ENCODE assay signal across 8 cellular contexts in the genomic region with DNA sequence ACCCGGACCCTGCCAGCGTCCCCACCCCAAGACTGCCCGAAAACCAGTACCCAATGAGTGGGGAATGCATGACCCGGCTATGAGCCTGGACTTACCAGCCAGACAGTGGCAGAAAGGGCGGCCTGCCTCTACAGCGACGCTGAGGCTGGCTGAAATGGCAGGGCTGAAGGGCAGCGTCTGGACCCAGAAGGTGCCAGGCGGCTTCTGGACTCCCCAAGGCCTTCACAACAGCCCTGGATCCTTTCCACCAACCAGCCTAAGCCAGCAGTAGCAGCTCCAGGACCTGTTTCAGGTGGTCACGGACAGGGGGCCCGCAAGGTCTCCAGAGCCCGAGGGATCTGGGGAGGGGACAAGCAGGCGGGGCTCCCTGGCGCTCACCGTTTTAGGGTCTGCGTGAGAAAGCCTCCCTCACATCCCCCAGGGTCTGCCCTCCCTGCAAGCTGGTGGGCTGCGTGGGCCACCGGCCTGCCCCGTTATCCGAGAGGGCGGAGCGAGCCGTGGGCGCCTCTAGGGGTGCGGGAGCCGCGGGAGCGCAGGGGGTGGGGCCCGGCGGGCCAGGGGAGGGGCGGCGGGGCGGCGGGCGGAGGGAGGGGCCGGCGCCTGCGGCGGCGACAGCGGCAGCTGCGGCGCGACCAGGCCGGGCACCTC. TPM values are rescaled to one million over a fixed set of nuclear protein-coding genes. Genes with fewer than 3 reads are reported as not detected.
DNase-seq lines count a peak whose midpoint lies in the region; ATAC-seq, FAIRE-seq and TF ChIP-seq lines count a peak whose summit lies in the region.

A gene with protein sequence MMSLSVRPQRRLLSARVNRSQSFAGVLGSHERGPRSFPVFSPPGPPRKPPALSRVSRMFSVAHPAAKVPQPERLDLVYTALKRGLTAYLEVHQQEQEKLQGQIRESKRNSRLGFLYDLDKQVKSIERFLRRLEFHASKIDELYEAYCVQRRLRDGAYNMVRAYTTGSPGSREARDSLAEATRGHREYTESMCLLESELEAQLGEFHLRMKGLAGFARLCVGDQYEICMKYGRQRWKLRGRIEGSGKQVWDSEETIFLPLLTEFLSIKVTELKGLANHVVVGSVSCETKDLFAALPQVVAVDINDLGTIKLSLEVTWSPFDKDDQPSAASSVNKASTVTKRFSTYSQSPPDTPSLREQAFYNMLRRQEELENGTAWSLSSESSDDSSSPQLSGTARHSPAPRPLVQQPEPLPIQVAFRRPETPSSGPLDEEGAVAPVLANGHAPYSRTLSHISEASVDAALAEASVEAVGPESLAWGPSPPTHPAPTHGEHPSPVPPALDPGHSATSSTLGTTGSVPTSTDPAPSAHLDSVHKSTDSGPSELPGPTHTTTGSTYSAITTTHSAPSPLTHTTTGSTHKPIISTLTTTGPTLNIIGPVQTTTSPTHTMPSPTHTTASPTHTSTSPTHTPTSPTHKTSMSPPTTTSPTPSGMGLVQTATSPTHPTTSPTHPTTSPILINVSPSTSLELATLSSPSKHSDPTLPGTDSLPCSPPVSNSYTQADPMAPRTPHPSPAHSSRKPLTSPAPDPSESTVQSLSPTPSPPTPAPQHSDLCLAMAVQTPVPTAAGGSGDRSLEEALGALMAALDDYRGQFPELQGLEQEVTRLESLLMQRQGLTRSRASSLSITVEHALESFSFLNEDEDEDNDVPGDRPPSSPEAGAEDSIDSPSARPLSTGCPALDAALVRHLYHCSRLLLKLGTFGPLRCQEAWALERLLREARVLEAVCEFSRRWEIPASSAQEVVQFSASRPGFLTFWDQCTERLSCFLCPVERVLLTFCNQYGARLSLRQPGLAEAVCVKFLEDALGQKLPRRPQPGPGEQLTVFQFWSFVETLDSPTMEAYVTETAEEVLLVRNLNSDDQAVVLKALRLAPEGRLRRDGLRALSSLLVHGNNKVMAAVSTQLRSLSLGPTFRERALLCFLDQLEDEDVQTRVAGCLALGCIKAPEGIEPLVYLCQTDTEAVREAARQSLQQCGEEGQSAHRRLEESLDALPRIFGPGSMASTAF (plus strand): TSS at position 608 of the 648 bp plus-strand sequence. CDS start 9,618 bp downstream, outside the sequence.

- H3K4me1 ChIP-seq in right lobe of liver = peaks cover 0 to 34% (median 9%) of the 10 kb centered on the region in 4 donors

- TF ChIP-seq POLR2A in right lobe of liver (IDR thresholded peaks at IDR 0.05) = no peak

- DNase-seq in D721Med (ENCODE audit: insufficient read length, low spot score) (peak; percentile 72), ecto neural progenitor cell (ENCODE audit: low spot score) (peak; percentile 76), right lobe of liver (peak; percentile 81 to 83 (median 82)), Kasumi-1 (lab: John Stamatoyannopoulos, UW) (no peak)
- peak; percentile 36 for DNase-seq in activated CD4-positive, alpha-beta T cell treated with anti-CD3 and anti-CD28 coated beads for 1 hour
- DNase-seq in stimulated activated CD8-positive, alpha-beta memory T cell treated with anti-CD3 and anti-CD28 coated beads, Interleukin-4, amount 100 ng/mL, for 48 hours = peak; percentile 63

- H3K9me3 ChIP-seq in right lobe of liver = no peaks in the 10 kb centered on the region

- peak within 1 kb of the TSS; percentile 78 to 87 (median 81) for H3K4me3 ChIP-seq in right lobe of liver

- intact Hi-C loops in right lobe of liver (cut with DNase I) = no loop called here

- peak within 1 kb of the TSS; percentile 74 to 88 (median 76) for H3K27ac ChIP-seq in right lobe of liver

- 15% methylated on average over 4 of the region's 45 CpGs for WGBS in right lobe of liver (ENCODE audit: insufficient coverage, low coverage, low lambda C conversion rate, missing lambda C conversion rate)

- no peaks in the 10 kb centered on the region for H3K27me3 ChIP-seq in right lobe of liver

- ATAC-seq in HG03280 (IDR thresholded peaks at IDR 0.05; ENCODE audit: unreplicated experiment) (peak; percentile 40), right lobe of liver (peak; percentile 61 to 74 (median 70)), GM21786 (IDR thresholded peaks at IDR 0.05; ENCODE audit: unreplicated experiment) (no peak)

- TF ChIP-seq CTCF in D721Med (IDR thresholded peaks at IDR 0.05; ENCODE audit: insufficient read depth, missing control alignments) (no peak), right lobe of liver (IDR thresholded peaks at IDR 0.05) (no peak)

- no peaks in the 10 kb centered on the region for H3K36me3 ChIP-seq in right lobe of liver

- FAIRE-seq in D721Med (lab: Jason Lieb, UNC) = no peak

RNA-seq across cellular contexts. Expression of the gene that starts here (rescaled TPM):
- total RNA-seq in right lobe of liver = 10 to 100 TPM; 19.9 to 35.0 (median 26.8) TPM

Comparison
In these comparisons a context has a peak if more than half of its experiments do, and no peak if none do; other contexts are left out.
1. DNase-seq: peak in D721Med (single experiment), activated CD4-positive, alpha-beta T cell treated with anti-CD3 and anti-CD28 coated beads for 1 hour (single experiment), ecto neural progenitor cell (single experiment), right lobe of liver (3 of 3) and stimulated activated CD8-positive, alpha-beta memory T cell treated with anti-CD3 and anti-CD28 coated beads, Interleukin-4, amount 100 ng/mL, for 48 hours (single experiment); none in Kasumi-1 (0 of 2).